Comparison of ENCODE assay signal across 9 cellular contexts in the genomic region with DNA sequence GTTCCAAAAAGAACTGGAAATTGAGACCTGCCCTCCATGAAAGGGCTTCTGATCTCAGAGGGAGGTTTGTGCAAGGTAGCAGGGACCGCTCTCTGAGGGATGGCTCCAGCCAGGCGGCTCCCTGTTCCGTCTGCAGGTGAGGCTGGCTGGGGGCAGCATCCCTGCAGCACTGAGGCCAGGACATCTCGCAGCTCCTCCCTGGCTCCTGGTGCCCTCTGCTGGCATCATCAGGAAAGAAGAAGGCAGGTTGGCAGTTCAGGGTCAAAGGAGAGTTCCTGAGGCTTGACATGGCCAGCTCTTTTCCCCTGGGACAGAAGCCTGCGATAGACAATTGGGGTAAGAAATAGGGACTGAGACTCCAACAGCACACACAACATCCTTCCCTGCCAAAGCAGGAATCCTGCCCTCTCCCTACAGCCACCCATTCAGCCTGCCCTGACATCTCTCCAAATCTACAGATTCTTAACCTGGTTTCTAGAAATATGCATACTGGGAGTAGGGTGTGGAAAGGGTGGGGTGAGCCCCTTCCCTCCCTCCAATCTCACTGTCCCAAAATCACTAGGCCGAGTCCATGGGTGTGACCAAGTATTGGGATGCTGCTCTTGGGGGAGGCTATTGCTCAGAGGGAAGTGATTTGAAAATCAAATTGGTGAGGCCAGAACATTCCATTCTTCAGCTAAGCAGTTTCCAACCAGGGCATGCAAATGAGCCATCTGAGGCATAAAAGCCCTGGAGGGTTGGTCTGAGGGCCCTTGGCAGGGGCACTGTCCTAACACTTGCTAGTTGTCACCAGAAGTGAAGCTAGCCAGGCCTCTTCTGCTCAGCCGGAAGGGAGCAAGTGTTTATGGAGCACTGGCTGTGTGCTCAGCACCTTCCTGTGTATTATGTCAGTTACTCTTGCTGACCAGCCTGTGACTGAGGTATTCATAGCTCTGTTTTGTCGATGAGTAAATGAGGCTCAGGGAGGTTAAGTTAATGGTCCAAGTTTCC.
DNase-seq lines count a peak whose midpoint lies in the region; ATAC-seq, FAIRE-seq and TF ChIP-seq lines count a peak whose summit lies in the region.
"Had no signal": no experiment of that assay in that cellular context is flagged by ENCODE, and none has a peak within 500 bp of the region (broad histone marks: within the 10 kb centered on the region; RNA-seq: fewer than 3 reads in every experiment).

No MANE protein-coding gene starts in this region.

- peaks cover 0 to 3% (median 0%) of the 10 kb centered on the region in 4 donors for H3K27me3 ChIP-seq in pancreas

- H3K9me3 Mint-ChIP-seq in endothelial cell (ENCODE audit: unreplicated experiment) = no peaks in the 10 kb centered on the region
- H3K9me3 Mint-ChIP-seq in activated naive CD8-positive, alpha-beta T cell treated with anti-CD3 and anti-CD28 coated beads for 36 hours = no peaks in the 10 kb centered on the region

- H3K27ac ChIP-seq in pancreas = no peak overlapping the region

- no peak overlapping the region for H3K4me3 Mint-ChIP-seq in endothelial cell (ENCODE audit: unreplicated experiment)
- H3K4me3 Mint-ChIP-seq in activated naive CD8-positive, alpha-beta T cell treated with anti-CD3 and anti-CD28 coated beads for 36 hours = no peak overlapping the region

- DNase-seq in GM03348 (ENCODE audit: low spot score) = peak; percentile 33
- peak; percentile 12 for DNase-seq in NCI-H1694 (lab: John Stamatoyannopoulos, UW)
- DNase-seq in endothelial cell (ENCODE audit: low spot score) = peak; percentile 41
- DNase-seq in pancreas = peak in 1 of 6 donors; percentile 21
- DNase-seq in activated naive CD8-positive, alpha-beta T cell treated with anti-CD3 and anti-CD28 coated beads for 36 hours = no peak
- DNase-seq: activated CD4-positive, alpha-beta T cell treated with anti-CD3 and anti-CD28 coated beads, Interleukin-2, amount 50 U/mL, for 1 hour had no signal

- H3K4me3 ChIP-seq in pancreas = no peak overlapping the region

- H3K36me3 Mint-ChIP-seq in endothelial cell (ENCODE audit: low read depth, unreplicated experiment) = peaks cover 4% of the 10 kb centered on the region
- no peaks in the 10 kb centered on the region for H3K36me3 Mint-ChIP-seq in activated naive CD8-positive, alpha-beta T cell treated with anti-CD3 and anti-CD28 coated beads for 36 hours

- no peak for FAIRE-seq in pancreas (lab: Jason Lieb, UNC)

- H3K4me1 ChIP-seq in pancreas = no peaks in the 10 kb centered on the region

- 52 to 57% methylated on average over 8 of the region's 8 CpGs for WGBS in pancreas, 2 donors

- no peaks in the 10 kb centered on the region for H3K9me3 ChIP-seq in pancreas

- ATAC-seq in pancreas (peak in 3 of 4 donors; percentile 47 to 55 (median 52)), HG02763 (IDR thresholded peaks at IDR 0.05; ENCODE audit: unreplicated experiment) (no peak), HG03175 (IDR thresholded peaks at IDR 0.05; ENCODE audit: unreplicated experiment) (no peak), HG03442 (IDR thresholded peaks at IDR 0.05; ENCODE audit: unreplicated experiment) (no peak)

- H3K36me3 ChIP-seq in pancreas = no peaks in the 10 kb centered on the region

- no peaks in the 10 kb centered on the region for H3K4me1 Mint-ChIP-seq in endothelial cell (ENCODE audit: unreplicated experiment)
- H3K4me1 Mint-ChIP-seq in activated naive CD8-positive, alpha-beta T cell treated with anti-CD3 and anti-CD28 coated beads for 36 hours = no peaks in the 10 kb centered on the region

- no peak overlapping the region for H3K27ac Mint-ChIP-seq in endothelial cell (ENCODE audit: unreplicated experiment)
- H3K27ac Mint-ChIP-seq in activated naive CD8-positive, alpha-beta T cell treated with anti-CD3 and anti-CD28 coated beads for 36 hours = no peak overlapping the region

- intact Hi-C loops in pancreas (cut with DNase I) = loop anchor here in 2 of 3 donors (5.0 to 10.0 kb wide), 3 partner anchors 225 to 255 kb away; no protein-coding TSS in a partner anchor

- TF ChIP-seq CTCF in endothelial cell (IDR thresholded peaks at IDR 0.05; ENCODE audit: unreplicated experiment) (no peak), pancreas (IDR thresholded peaks at IDR 0.05) (no peak)

- peaks cover 15% of the 10 kb centered on the region for H3K27me3 Mint-ChIP-seq in endothelial cell (ENCODE audit: unreplicated experiment)
- H3K27me3 Mint-ChIP-seq in activated naive CD8-positive, alpha-beta T cell treated with anti-CD3 and anti-CD28 coated beads for 36 hours = peaks cover 4% of the 10 kb centered on the region

Comparison
In these comparisons a context has a peak if more than half of its experiments do, and no peak if none do; other contexts are left out.
1. ATAC-seq: peak in pancreas (3 of 4); none in HG02763 (single experiment), HG03175 (single experiment) and HG03442 (single experiment).